In the genomic region with DNA sequence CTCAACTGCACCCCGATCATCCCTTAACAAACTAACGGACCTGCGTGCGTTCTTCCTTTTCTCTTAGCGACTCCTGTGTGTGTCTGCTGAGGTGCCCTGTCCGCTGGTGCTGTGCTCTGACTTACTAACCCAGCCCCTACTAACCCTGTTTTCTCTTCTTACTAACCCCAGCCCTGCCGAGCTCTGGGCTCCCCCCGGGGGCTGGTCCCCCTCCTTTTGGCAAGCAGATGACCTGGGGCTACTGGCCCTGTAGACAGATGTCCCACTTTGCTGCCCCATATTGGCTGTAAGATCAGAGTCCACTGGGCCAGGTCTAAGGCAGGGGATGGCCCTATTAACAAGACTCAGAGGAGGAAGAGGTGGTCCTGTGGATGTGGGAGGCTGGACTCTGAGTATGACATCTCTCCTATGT, we compare ENCODE assay signal across 9 cellular contexts. TPM values are rescaled to one million over a fixed set of nuclear protein-coding genes. Genes with fewer than 3 reads are reported as not detected.
DNase-seq lines count a peak whose midpoint lies in the region; ATAC-seq, FAIRE-seq and TF ChIP-seq lines count a peak whose summit lies in the region.
"Had no signal": no experiment of that assay in that cellular context is flagged by ENCODE, and none has a peak within 500 bp of the region (broad histone marks: within the 10 kb centered on the region; RNA-seq: fewer than 3 reads in every experiment).

No MANE protein-coding gene starts in this region.

- ATAC-seq in GM21786 (IDR thresholded peaks at IDR 0.05; ENCODE audit: unreplicated experiment), result peak; percentile 1
- no peak; the same call in 2 of the 3 replicates for ATAC-seq in RWPE2 (ENCODE audit: low read depth)

- peaks cover 8% of the 10 kb centered on the region for H3K79me1 ChIP-seq in trophoblast cell (ENCODE audit: low read length)

- peaks cover 17% of the 10 kb centered on the region for H3K79me2 ChIP-seq in endothelial cell of umbilical vein (ENCODE audit: control insufficient read depth, insufficient read depth, low read length)
- H3K79me2 ChIP-seq in trophoblast cell (ENCODE audit: control insufficient read depth, insufficient read depth, low read length, poor library complexity), result peaks cover 3% of the 10 kb centered on the region

- H3K27me3 Mint-ChIP-seq in CD14-positive monocyte (ENCODE audit: low read depth in 3 of 3), result peaks cover 0 to 2% (median 0%) of the 10 kb centered on the region in 3 donors

- WGBS in trophoblast cell (ENCODE audit: extremely low coverage, insufficient coverage, insufficient read length), result no CpG with 5 or more reads among the region's 8 CpGs

- H3K4me1 Mint-ChIP-seq in CD14-positive monocyte, result peaks cover 52% of the 10 kb centered on the region

- FAIRE-seq in endothelial cell of umbilical vein (lab: Jason Lieb, UNC), result no peak

- no peak for DNase-seq in CD14-positive monocyte (ENCODE audit: low spot score)
- no peak for DNase-seq in RWPE2 (ENCODE audit: low spot score)
- DNase-seq in endothelial cell of umbilical vein (ENCODE audit: low read depth, low spot score), result no peak
- no peak for DNase-seq in trophoblast cell
- DNase-seq in erythroblast (lab: John Stamatoyannopoulos, UW), result no peak
- no peak for DNase-seq in NCI-H2107 (lab: John Stamatoyannopoulos, UW)
- no peak for DNase-seq in hippocampal formation (lab: John Stamatoyannopoulos, UW)

- H3K4me1 ChIP-seq in RWPE2 (ENCODE audit: insufficient read depth, poor library complexity, severe bottlenecking) (peaks cover 25% of the 10 kb centered on the region), endothelial cell of umbilical vein (ENCODE audit: control insufficient read depth, extremely low read depth, insufficient read depth, low read length) (peaks cover 21% of the 10 kb centered on the region), trophoblast cell (ENCODE audit: control insufficient read depth in 1 of 2, insufficient read depth in 2 of 2, low read length in 2 of 2) (peaks cover 11 to 12% of the 10 kb centered on the region in 2 experiments)

- no peak overlapping the region for H3K18ac ChIP-seq in trophoblast cell (ENCODE audit: low read length)

- BruUV-seq in endothelial cell of umbilical vein (replicated peaks; lab: Mats Ljungman, UMichigan), result no TSS peak

- H3K4me3 ChIP-seq in RWPE2 (ENCODE audit: severe bottlenecking) (no peak overlapping the region), endothelial cell of umbilical vein (replicated peaks in 1 of 3; ENCODE audit: insufficient read depth in 1 of 3, low read depth in 1 of 3, low read length in 3 of 3) (no peak overlapping the region), trophoblast cell (ENCODE audit: low read depth, low read length) (peak overlapping the region; percentile 49)

- no peaks in the 10 kb centered on the region for H3K36me3 ChIP-seq in RWPE2 (ENCODE audit: low read depth)
- no peaks in the 10 kb centered on the region for H3K36me3 ChIP-seq in endothelial cell of umbilical vein (ENCODE audit: control insufficient read depth in 2 of 2, extremely low read depth in 1 of 2, insufficient read depth in 2 of 2, low read length in 2 of 2)
- H3K36me3 ChIP-seq in trophoblast cell (ENCODE audit: control insufficient read depth in 1 of 2, insufficient read depth in 2 of 2, low read length in 2 of 2), result no peaks in the 10 kb centered on the region

- TF ChIP-seq CTCF in CD14-positive monocyte (IDR thresholded peaks at IDR 0.05), result no peak
- no peak for TF ChIP-seq CTCF in RWPE2 (IDR thresholded peaks at IDR 0.05; ENCODE audit: poor library complexity, severe bottlenecking)
- TF ChIP-seq CTCF in endothelial cell of umbilical vein (IDR thresholded peaks at IDR 0.05; ENCODE audit: extremely low read depth in 1 of 2, insufficient read depth in 1 of 2, low read depth in 1 of 2, low read length in 2 of 2), result no peak

- no peak for TF ChIP-seq POLR2A in endothelial cell of umbilical vein (IDR thresholded peaks at IDR 0.05; ENCODE audit: low read depth, low read length)
- no peak for TF ChIP-seq POLR2A in erythroblast (IDR thresholded peaks at IDR 0.05; ENCODE audit: low read length)

- H2BK12ac ChIP-seq in trophoblast cell (ENCODE audit: low read length), result no peak overlapping the region

- H4K12ac ChIP-seq in trophoblast cell (ENCODE audit: low read depth, low read length), result peak overlapping the region; percentile 97

- H2AFZ ChIP-seq in endothelial cell of umbilical vein (ENCODE audit: low read depth, low read length) (peak overlapping the region; percentile 87), trophoblast cell (ENCODE audit: insufficient read depth, low read length, poor library complexity) (peak overlapping the region; percentile 86)

- H3K4me2 ChIP-seq in endothelial cell of umbilical vein (ENCODE audit: insufficient read depth, low read length) (peak overlapping the region; percentile 85), trophoblast cell (ENCODE audit: low read length) (peak overlapping the region; percentile 82)

- intact Hi-C loops in CD14-positive monocyte (cut with micrococcal nuclease), result loop anchor here (5.0 to 10.0 kb wide), 2 partner anchors 87 to 1245 kb away; a partner anchor contains a TSS
- intact Hi-C loops in endothelial cell of umbilical vein (cut with micrococcal nuclease), result loop anchor here (5.0 to 10.0 kb wide), 3 partner anchors 60 to 753 kb away; no protein-coding TSS in a partner anchor

- peak overlapping the region; percentile 88 for H3K9ac ChIP-seq in endothelial cell of umbilical vein (replicated peaks; ENCODE audit: extremely low read depth, insufficient read depth, low read length)
- no peak overlapping the region for H3K9ac ChIP-seq in trophoblast cell (ENCODE audit: low read length)

- peak overlapping the region; percentile 40 for H4K91ac ChIP-seq in trophoblast cell (ENCODE audit: low read depth, low read length)

- H3K27ac Mint-ChIP-seq in CD14-positive monocyte, result peak overlapping the region; percentile 95 to 99 (median 99)

- H3K9me3 ChIP-seq in RWPE2 (ENCODE audit: severe bottlenecking), result no peaks in the 10 kb centered on the region
- H3K9me3 ChIP-seq in endothelial cell of umbilical vein (replicated peaks; ENCODE audit: control insufficient read depth, insufficient read depth, low read length), result no peaks in the 10 kb centered on the region
- H3K9me3 ChIP-seq in trophoblast cell (ENCODE audit: insufficient read depth, low read depth, low read length), result no peaks in the 10 kb centered on the region

- H3K27me3 ChIP-seq in RWPE2 (ENCODE audit: insufficient read depth, poor library complexity, severe bottlenecking) (no peaks in the 10 kb centered on the region), endothelial cell of umbilical vein (ENCODE audit: control insufficient read depth in 2 of 2, insufficient read depth in 2 of 2, low read length in 2 of 2) (no peaks in the 10 kb centered on the region), trophoblast cell (ENCODE audit: insufficient read depth, low read length) (no peaks in the 10 kb centered on the region)

- peak overlapping the region; percentile 2 for H2AK5ac ChIP-seq in trophoblast cell (ENCODE audit: low read length)

- H3K4me3 Mint-ChIP-seq in CD14-positive monocyte, result peak overlapping the region; percentile 86 to 95

- H2BK5ac ChIP-seq in trophoblast cell (ENCODE audit: low read depth, low read length, poor library complexity), result no peak overlapping the region

- H3K9me3 Mint-ChIP-seq in CD14-positive monocyte, result no peaks in the 10 kb centered on the region

- peak overlapping the region; percentile 99 for H3K27ac ChIP-seq in RWPE2 (ENCODE audit: poor library complexity, severe bottlenecking)
- peak overlapping the region; percentile 93 for H3K27ac ChIP-seq in endothelial cell of umbilical vein (ENCODE audit: insufficient read depth, low read depth, low read length)
- peak overlapping the region; percentile 82 for H3K27ac ChIP-seq in trophoblast cell (ENCODE audit: low read depth, low read length)

- H4K8ac ChIP-seq in trophoblast cell (ENCODE audit: low read depth, low read length), result peak overlapping the region; percentile 98

- H3K23ac ChIP-seq in trophoblast cell (ENCODE audit: low read length), result no peak overlapping the region

- peak overlapping the region; percentile 79 for H2BK120ac ChIP-seq in trophoblast cell (ENCODE audit: insufficient read depth, low read length, poor library complexity)

- H3K36me3 Mint-ChIP-seq in CD14-positive monocyte, result peaks cover 13 to 18% of the 10 kb centered on the region in 2 donors

- dilution Hi-C loops in endothelial cell of umbilical vein (cut with MboI; ENCODE audit: extremely low pct_ligation_motif_present, low sequenced_read_pairs), result no loop called here

- POLR2A ChIA-PET in endothelial cell of umbilical vein (lab: Charles Lee), result no interaction called here

- no peaks in the 10 kb centered on the region for H3K9me1 ChIP-seq in endothelial cell of umbilical vein (replicated peaks; ENCODE audit: control insufficient read depth, extremely low read depth, insufficient read depth, low read length)

- CTCF ChIA-PET in endothelial cell of umbilical vein (lab: Charles Lee), result interaction anchor here (0.7 to 1.4 kb wide), 2 partner anchors 84 to 169 kb away, joined by 4 to 7 read pairs; no protein-coding TSS in a partner anchor

- peak overlapping the region; percentile 3 for H3K14ac ChIP-seq in trophoblast cell (ENCODE audit: low read length)

- no peaks in the 10 kb centered on the region for H4K20me1 ChIP-seq in endothelial cell of umbilical vein (replicated peaks; ENCODE audit: control insufficient read depth, extremely low read depth, insufficient read depth, low read length)

- H3K4ac ChIP-seq in trophoblast cell (ENCODE audit: low read depth, low read length), result no peak overlapping the region

RNA-seq across cellular contexts. Expression of a gene that starts 14.7 kb away (rescaled TPM):
- under 1 TPM; 0.02 to 0.03 TPM for polyA plus RNA-seq in CD14-positive monocyte
- 0.53 and 0.80 TPM in 2 replicates for total RNA-seq in endothelial cell of umbilical vein
- polyA plus RNA-seq in endothelial cell of umbilical vein, result 0.03 and 0.05 TPM in 2 replicates
- 0.03 and 0.06 TPM in 2 replicates for polyA plus RNA-seq in endothelial cell of umbilical vein (2011; cell fraction: cytosol; rRNA removed)
- polyA plus RNA-seq in endothelial cell of umbilical vein (2011; cell fraction: nucleus; rRNA removed), result 0.51 and 0.70 TPM in 2 replicates
- polyA plus RNA-seq in endothelial cell of umbilical vein (2012), result 0.04 and 0.07 TPM in 2 replicates
- 0.46 and 0.81 TPM in 2 replicates for polyA minus RNA-seq in endothelial cell of umbilical vein
- polyA minus RNA-seq in endothelial cell of umbilical vein (2011; cell fraction: cytosol; rRNA and poly(A)+ RNA removed), result not detected
- polyA minus RNA-seq in endothelial cell of umbilical vein (2011; cell fraction: nucleus; rRNA and poly(A)+ RNA removed), result 1.3 and 2.0 TPM in 2 replicates
- 0.07 and 0.11 TPM in 2 replicates for polyA plus RNA-seq in trophoblast cell (2013)

RNA-seq across cellular contexts. Expression of a gene that starts 50.3 kb away (rescaled TPM):
- polyA plus RNA-seq in CD14-positive monocyte (not detected), endothelial cell of umbilical vein (not detected in 2 replicates)
- not detected in 2 replicates for total RNA-seq in endothelial cell of umbilical vein
- polyA plus RNA-seq in endothelial cell of umbilical vein (2011; cell fraction: cytosol; rRNA removed), result not detected in 2 replicates
- not detected in 2 replicates for polyA plus RNA-seq in endothelial cell of umbilical vein (2011; cell fraction: nucleus; rRNA removed)
- not detected in 2 replicates for polyA plus RNA-seq in endothelial cell of umbilical vein (2012)
- not detected in 2 replicates for polyA minus RNA-seq in endothelial cell of umbilical vein
- polyA minus RNA-seq in endothelial cell of umbilical vein (2011; cell fraction: cytosol; rRNA and poly(A)+ RNA removed), result not detected
- not detected in 2 replicates for polyA minus RNA-seq in endothelial cell of umbilical vein (2011; cell fraction: nucleus; rRNA and poly(A)+ RNA removed)
- not detected in 2 replicates for polyA plus RNA-seq in trophoblast cell (2013)
- total RNA-seq: pulmonary artery endothelial cell had no signal

RNA-seq across cellular contexts. Expression of a gene that starts 54.2 kb away (rescaled TPM):
- polyA plus RNA-seq in CD14-positive monocyte, result 1 to 10 TPM in 1 of 2 donors, under 1 TPM in 1; 0.78 to 1.6 TPM
- not detected in 2 replicates for total RNA-seq in endothelial cell of umbilical vein
- not detected in 2 replicates for polyA plus RNA-seq in endothelial cell of umbilical vein
- polyA plus RNA-seq in endothelial cell of umbilical vein (2011; cell fraction: cytosol; rRNA removed), result not detected in 2 replicates
- not detected in 2 replicates for polyA plus RNA-seq in endothelial cell of umbilical vein (2011; cell fraction: nucleus; rRNA removed)
- polyA plus RNA-seq in endothelial cell of umbilical vein (2012), result not detected in 2 replicates
- polyA minus RNA-seq in endothelial cell of umbilical vein, result not detected in 2 replicates
- not detected for polyA minus RNA-seq in endothelial cell of umbilical vein (2011; cell fraction: cytosol; rRNA and poly(A)+ RNA removed)
- not detected in 2 replicates for polyA minus RNA-seq in endothelial cell of umbilical vein (2011; cell fraction: nucleus; rRNA and poly(A)+ RNA removed)
- polyA plus RNA-seq in trophoblast cell (2013), result not detected in 2 replicates
- total RNA-seq: pulmonary artery endothelial cell had no signal
